ENCODE assay signal across 8 cellular contexts in genomic region chr5:168529361-168530234, GRCh38. TPM values are rescaled to one million over a fixed set of nuclear protein-coding genes. Genes with fewer than 3 reads are reported as not detected.
DNase-seq lines count a peak whose midpoint lies in the region; TF ChIP-seq lines count a peak whose summit lies in the region.

No MANE protein-coding gene starts in this region.

- POLR2A ChIA-PET in activated CD4-positive, alpha-beta memory T cell treated with anti-CD3 and anti-CD28 coated beads for 36 hours (lab: Charles Lee), result no interaction called here

- peak overlapping the region; percentile 42 for H3K4me3 ChIP-seq in skeletal muscle cell (ENCODE audit: low read depth, low read length)

- H3K36me3 Mint-ChIP-seq in activated CD4-positive, alpha-beta memory T cell treated with anti-CD3 and anti-CD28 coated beads for 36 hours, result peaks cover 15% of the 10 kb centered on the region
- H3K36me3 Mint-ChIP-seq in glutamatergic neuron (ENCODE audit: unreplicated experiment), result no peaks in the 10 kb centered on the region

- TF ChIP-seq CTCF in glutamatergic neuron (IDR thresholded peaks at IDR 0.05; ENCODE audit: partially characterized antibody, unreplicated experiment), result no peak

- no peaks in the 10 kb centered on the region for H3K9me3 Mint-ChIP-seq in activated CD4-positive, alpha-beta memory T cell treated with anti-CD3 and anti-CD28 coated beads for 36 hours
- H3K9me3 Mint-ChIP-seq in glutamatergic neuron (ENCODE audit: unreplicated experiment), result peaks cover 16% of the 10 kb centered on the region

- peaks cover 35% of the 10 kb centered on the region for H3K27me3 Mint-ChIP-seq in activated CD4-positive, alpha-beta memory T cell treated with anti-CD3 and anti-CD28 coated beads for 36 hours
- peaks cover 9% of the 10 kb centered on the region for H3K27me3 Mint-ChIP-seq in glutamatergic neuron (ENCODE audit: unreplicated experiment)

- DNase-seq in DMS 273 (lab: John Stamatoyannopoulos, UW; ENCODE audit: unreplicated experiment) (peak; percentile 49), DMS 273 treated with DMSO at 0.1 percent for 48 hours (lab: John Stamatoyannopoulos, UW) (no peak), glutamatergic neuron (peak; percentile 45), skeletal muscle cell (ENCODE audit: low read depth) (no peak), DMS79 (lab: John Stamatoyannopoulos, UW) (no peak), SW 1271 (lab: John Stamatoyannopoulos, UW) (no peak)
- DNase-seq in activated CD4-positive, alpha-beta memory T cell treated with anti-CD3 and anti-CD28 coated beads for 36 hours, result no peak
- DNase-seq in effector CD4-positive, alpha-beta T cell, result no peak

- intact Hi-C loops in activated CD4-positive, alpha-beta memory T cell treated with anti-CD3 and anti-CD28 coated beads for 36 hours (cut with micrococcal nuclease), result no loop called here

- peak overlapping the region; percentile 55 for H3K4me3 Mint-ChIP-seq in activated CD4-positive, alpha-beta memory T cell treated with anti-CD3 and anti-CD28 coated beads for 36 hours
- H3K4me3 Mint-ChIP-seq in glutamatergic neuron (ENCODE audit: unreplicated experiment), result peak overlapping the region; percentile 87

- H3K27ac Mint-ChIP-seq in activated CD4-positive, alpha-beta memory T cell treated with anti-CD3 and anti-CD28 coated beads for 36 hours, result no peak overlapping the region
- peak overlapping the region; percentile 90 for H3K27ac Mint-ChIP-seq in glutamatergic neuron (ENCODE audit: unreplicated experiment)

- CTCF ChIA-PET in activated CD4-positive, alpha-beta memory T cell treated with anti-CD3 and anti-CD28 coated beads for 36 hours (lab: Charles Lee), result no interaction called here

- peaks cover 10% of the 10 kb centered on the region for H3K4me1 Mint-ChIP-seq in activated CD4-positive, alpha-beta memory T cell treated with anti-CD3 and anti-CD28 coated beads for 36 hours (ENCODE audit: low read depth)
- peaks cover 31% of the 10 kb centered on the region for H3K4me1 Mint-ChIP-seq in glutamatergic neuron (ENCODE audit: low read depth, unreplicated experiment)

RNA-seq across cellular contexts. Expression of gene FBLL1, which starts 0.5 kb away (rescaled TPM):
- total RNA-seq in activated CD4-positive, alpha-beta memory T cell treated with anti-CD3 and anti-CD28 coated beads for 36 hours, result under 1 TPM; 0.15 to 0.29 TPM
- 66.2 TPM for total RNA-seq in glutamatergic neuron (ENCODE audit: unreplicated experiment)

RNA-seq across cellular contexts. Expression of gene RARS1, which starts 43.3 kb away (rescaled TPM):
- total RNA-seq in activated CD4-positive, alpha-beta memory T cell treated with anti-CD3 and anti-CD28 coated beads for 36 hours, result 100 to 1,000 TPM in 1 of 2 experiments, 10 to 100 TPM in 1; 98.6 to 101 TPM
- total RNA-seq in glutamatergic neuron (ENCODE audit: unreplicated experiment), result 65.2 TPM

RNA-seq across cellular contexts. Expression of gene PANK3, which starts 49.6 kb away (rescaled TPM):
- 10 to 100 TPM; 54.0 to 55.7 TPM for total RNA-seq in activated CD4-positive, alpha-beta memory T cell treated with anti-CD3 and anti-CD28 coated beads for 36 hours
- 153 TPM for total RNA-seq in glutamatergic neuron (ENCODE audit: unreplicated experiment)

Comparison
In these comparisons a context has a peak if more than half of its experiments do, and no peak if none do; other contexts are left out.
1. DNase-seq: peak in DMS 273 (single experiment) and glutamatergic neuron (single experiment); none in DMS 273 treated with DMSO at 0.1 percent for 48 hours (single experiment), activated CD4-positive, alpha-beta memory T cell treated with anti-CD3 and anti-CD28 coated beads for 36 hours (single experiment), skeletal muscle cell (single experiment), DMS79 (single experiment), SW 1271 (0 of 2) and effector CD4-positive, alpha-beta T cell (single experiment).
2. RNA of gene FBLL1, which starts 0.5 kb away (total RNA-seq): 66.2 TPM in glutamatergic neuron (single experiment); 0.15 to 0.29 TPM in activated CD4-positive, alpha-beta memory T cell treated with anti-CD3 and anti-CD28 coated beads for 36 hours; every median in the first group is over 10 times any median in the second.